In genomic region chr13:33285420-33286124, GRCh38 we compare ENCODE assay signal across 1 cellular context.
TF ChIP-seq lines count a peak whose summit lies in the region.

A gene with protein sequence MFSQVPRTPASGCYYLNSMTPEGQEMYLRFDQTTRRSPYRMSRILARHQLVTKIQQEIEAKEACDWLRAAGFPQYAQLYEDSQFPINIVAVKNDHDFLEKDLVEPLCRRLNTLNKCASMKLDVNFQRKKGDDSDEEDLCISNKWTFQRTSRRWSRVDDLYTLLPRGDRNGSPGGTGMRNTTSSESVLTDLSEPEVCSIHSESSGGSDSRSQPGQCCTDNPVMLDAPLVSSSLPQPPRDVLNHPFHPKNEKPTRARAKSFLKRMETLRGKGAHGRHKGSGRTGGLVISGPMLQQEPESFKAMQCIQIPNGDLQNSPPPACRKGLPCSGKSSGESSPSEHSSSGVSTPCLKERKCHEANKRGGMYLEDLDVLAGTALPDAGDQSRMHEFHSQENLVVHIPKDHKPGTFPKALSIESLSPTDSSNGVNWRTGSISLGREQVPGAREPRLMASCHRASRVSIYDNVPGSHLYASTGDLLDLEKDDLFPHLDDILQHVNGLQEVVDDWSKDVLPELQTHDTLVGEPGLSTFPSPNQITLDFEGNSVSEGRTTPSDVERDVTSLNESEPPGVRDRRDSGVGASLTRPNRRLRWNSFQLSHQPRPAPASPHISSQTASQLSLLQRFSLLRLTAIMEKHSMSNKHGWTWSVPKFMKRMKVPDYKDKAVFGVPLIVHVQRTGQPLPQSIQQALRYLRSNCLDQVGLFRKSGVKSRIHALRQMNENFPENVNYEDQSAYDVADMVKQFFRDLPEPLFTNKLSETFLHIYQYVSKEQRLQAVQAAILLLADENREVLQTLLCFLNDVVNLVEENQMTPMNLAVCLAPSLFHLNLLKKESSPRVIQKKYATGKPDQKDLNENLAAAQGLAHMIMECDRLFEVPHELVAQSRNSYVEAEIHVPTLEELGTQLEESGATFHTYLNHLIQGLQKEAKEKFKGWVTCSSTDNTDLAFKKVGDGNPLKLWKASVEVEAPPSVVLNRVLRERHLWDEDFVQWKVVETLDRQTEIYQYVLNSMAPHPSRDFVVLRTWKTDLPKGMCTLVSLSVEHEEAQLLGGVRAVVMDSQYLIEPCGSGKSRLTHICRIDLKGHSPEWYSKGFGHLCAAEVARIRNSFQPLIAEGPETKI (minus strand): TSS chr13:33285755. CDS start chr13:33285638, 117 bp downstream.

TF ChIP-seq in HepG2, 621 proteins besides CTCF, POLR2A, EP300 and RAD21 (continued from another document and continues in another):
- TF ChIP-seq SKI (IDR thresholded peaks at IDR 0.05; ENCODE audit: partially characterized antibody) (no peak), HNRNPL (IDR thresholded peaks at IDR 0.05; ENCODE audit: low read depth, low read length) (no peak), SOX13 (IDR thresholded peaks at IDR 0.05) (no peak), SOX13 (CRISPR knock-in tag; conservative IDR thresholded peaks at IDR 0.05 in 1 of 2, IDR thresholded peaks at IDR 0.05 in 1 of 2) (peak in 1 of 2 experiments; percentile 10; a peak in 1 of 4 replicates), TEAD2 (CRISPR knock-in tag; IDR thresholded peaks at IDR 0.05) (no peak), TCF12 (IDR thresholded peaks at IDR 0.05) (no peak), TCF12 (CRISPR knock-in tag; IDR thresholded peaks at IDR 0.05) (no peak), ZBED4 (CRISPR knock-in tag; IDR thresholded peaks at IDR 0.05; ENCODE audit: borderline replicate concordance) (no peak), TBX2 (CRISPR knock-in tag; IDR thresholded peaks at IDR 0.05; ENCODE audit: borderline replicate concordance) (peak; percentile 45; the same call in 1 of the 2 replicates), ZNF83 (CRISPR knock-in tag; IDR thresholded peaks at IDR 0.05; ENCODE audit: borderline replicate concordance) (no peak), ZNF788 (CRISPR knock-in tag; IDR thresholded peaks at IDR 0.05; ENCODE audit: borderline replicate concordance) (peak; percentile 46; the same call in 1 of the 2 replicates), ZNF841 (CRISPR knock-in tag; IDR thresholded peaks at IDR 0.05; ENCODE audit: borderline replicate concordance) (no peak), NKX3-1 (CRISPR knock-in tag; IDR thresholded peaks at IDR 0.05) (0 out of 2 replicates have a peak, but pooled peaks have one; percentile 28), REL (CRISPR knock-in tag; conservative IDR thresholded peaks at IDR 0.05) (no peak), ZMYM3 (CRISPR knock-in tag; IDR thresholded peaks at IDR 0.05) (peak; percentile 19; the same call in 1 of the 2 replicates), ATF7-NPFF (CRISPR knock-in tag; IDR thresholded peaks at IDR 0.05; ENCODE audit: low read depth) (no peak), ZNF282 (IDR thresholded peaks at IDR 0.05; ENCODE audit: partially characterized antibody) (no peak), BCLAF1 (IDR thresholded peaks at IDR 0.05) (no peak), CBFB (CRISPR knock-in tag; IDR thresholded peaks at IDR 0.05) (no peak), ZNF567 (CRISPR knock-in tag; IDR thresholded peaks at IDR 0.05; ENCODE audit: borderline replicate concordance) (0 out of 2 replicates have a peak, but pooled peaks have one; percentile 12), ZNF883 (CRISPR knock-in tag; IDR thresholded peaks at IDR 0.05; ENCODE audit: not compliant biosample characterization) (no peak), HNF4A (CRISPR knock-in tag; IDR thresholded peaks at IDR 0.05) (no peak), ZMYM4 (CRISPR knock-in tag; IDR thresholded peaks at IDR 0.05) (peak; percentile 94), RAD51 (IDR thresholded peaks at IDR 0.05; ENCODE audit: borderline replicate concordance) (peak; percentile 87), ZNF460 (CRISPR knock-in tag; IDR thresholded peaks at IDR 0.05; ENCODE audit: borderline replicate concordance) (no peak), ZSCAN21 (CRISPR knock-in tag; IDR thresholded peaks at IDR 0.05; ENCODE audit: borderline replicate concordance) (0 out of 2 replicates have a peak, but pooled peaks have one; percentile 47), ZNF570 (CRISPR knock-in tag; IDR thresholded peaks at IDR 0.05; ENCODE audit: borderline replicate concordance) (no peak), ZNF556 (CRISPR knock-in tag; IDR thresholded peaks at IDR 0.05; ENCODE audit: borderline replicate concordance) (no peak), PHF21A (CRISPR knock-in tag; IDR thresholded peaks at IDR 0.05) (peak; percentile 59), TARDBP (CRISPR knock-in tag; IDR thresholded peaks at IDR 0.05) (peak; percentile 50; the same call in 1 of the 2 replicates), RELA (CRISPR knock-in tag; IDR thresholded peaks at IDR 0.05) (no peak), CENPBD1 (CRISPR knock-in tag; IDR thresholded peaks at IDR 0.05; ENCODE audit: borderline replicate concordance, low read depth) (no peak), GABPB1 (CRISPR knock-in tag; IDR thresholded peaks at IDR 0.05) (peak; percentile 21; the same call in 1 of the 2 replicates), AHDC1 (CRISPR knock-in tag; IDR thresholded peaks at IDR 0.05; ENCODE audit: borderline replicate concordance) (no peak; the same call in 1 of the 2 replicates), TFDP2 (CRISPR knock-in tag; IDR thresholded peaks at IDR 0.05) (no peak)
- TF ChIP-seq, protein P1, sequence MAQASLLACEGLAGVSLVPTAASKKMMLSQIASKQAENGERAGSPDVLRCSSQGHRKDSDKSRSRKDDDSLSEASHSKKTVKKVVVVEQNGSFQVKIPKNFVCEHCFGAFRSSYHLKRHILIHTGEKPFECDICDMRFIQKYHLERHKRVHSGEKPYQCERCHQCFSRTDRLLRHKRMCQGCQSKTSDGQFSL (CRISPR knock-in tag; IDR thresholded peaks at IDR 0.05) = no peak
- TF ChIP-seq, protein P2, sequence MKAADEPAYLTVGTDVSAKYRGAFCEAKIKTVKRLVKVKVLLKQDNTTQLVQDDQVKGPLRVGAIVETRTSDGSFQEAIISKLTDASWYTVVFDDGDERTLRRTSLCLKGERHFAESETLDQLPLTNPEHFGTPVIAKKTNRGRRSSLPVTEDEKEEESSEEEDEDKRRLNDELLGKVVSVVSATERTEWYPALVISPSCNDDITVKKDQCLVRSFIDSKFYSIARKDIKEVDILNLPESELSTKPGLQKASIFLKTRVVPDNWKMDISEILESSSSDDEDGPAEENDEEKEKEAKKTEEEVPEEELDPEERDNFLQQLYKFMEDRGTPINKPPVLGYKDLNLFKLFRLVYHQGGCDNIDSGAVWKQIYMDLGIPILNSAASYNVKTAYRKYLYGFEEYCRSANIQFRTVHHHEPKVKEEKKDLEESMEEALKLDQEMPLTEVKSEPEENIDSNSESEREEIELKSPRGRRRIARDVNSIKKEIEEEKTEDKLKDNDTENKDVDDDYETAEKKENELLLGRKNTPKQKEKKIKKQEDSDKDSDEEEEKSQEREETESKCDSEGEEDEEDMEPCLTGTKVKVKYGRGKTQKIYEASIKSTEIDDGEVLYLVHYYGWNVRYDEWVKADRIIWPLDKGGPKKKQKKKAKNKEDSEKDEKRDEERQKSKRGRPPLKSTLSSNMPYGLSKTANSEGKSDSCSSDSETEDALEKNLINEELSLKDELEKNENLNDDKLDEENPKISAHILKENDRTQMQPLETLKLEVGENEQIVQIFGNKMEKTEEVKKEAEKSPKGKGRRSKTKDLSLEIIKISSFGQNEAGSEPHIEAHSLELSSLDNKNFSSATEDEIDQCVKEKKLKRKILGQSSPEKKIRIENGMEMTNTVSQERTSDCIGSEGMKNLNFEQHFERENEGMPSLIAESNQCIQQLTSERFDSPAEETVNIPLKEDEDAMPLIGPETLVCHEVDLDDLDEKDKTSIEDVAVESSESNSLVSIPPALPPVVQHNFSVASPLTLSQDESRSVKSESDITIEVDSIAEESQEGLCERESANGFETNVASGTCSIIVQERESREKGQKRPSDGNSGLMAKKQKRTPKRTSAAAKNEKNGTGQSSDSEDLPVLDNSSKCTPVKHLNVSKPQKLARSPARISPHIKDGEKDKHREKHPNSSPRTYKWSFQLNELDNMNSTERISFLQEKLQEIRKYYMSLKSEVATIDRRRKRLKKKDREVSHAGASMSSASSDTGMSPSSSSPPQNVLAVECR (CRISPR knock-in tag; IDR thresholded peaks at IDR 0.05; ENCODE audit: borderline replicate concordance) = peak; percentile 77
